ENCODE assay signal across 22 cellular contexts in genomic region chr7:27145884-27146401, GRCh38. TPM values are rescaled to one million over a fixed set of nuclear protein-coding genes. Genes with fewer than 3 reads are reported as not detected.
DNase-seq lines count a peak whose midpoint lies in the region; ATAC-seq and TF ChIP-seq lines count a peak whose summit lies in the region.
"Had no signal": no experiment of that assay in that cellular context is flagged by ENCODE, and none has a peak within 500 bp of the region (broad histone marks: within the 10 kb centered on the region; RNA-seq: fewer than 3 reads in every experiment).

No MANE protein-coding gene starts in this region.

- no peak for ATAC-seq in left colon
- no peak for ATAC-seq in psoas muscle
- no peak for ATAC-seq in HG02678 (IDR thresholded peaks at IDR 0.05; ENCODE audit: unreplicated experiment)
- no peak for ATAC-seq in HG02588 (IDR thresholded peaks at IDR 0.05; ENCODE audit: unreplicated experiment)
- ATAC-seq: activated CD4-positive, alpha-beta T cell treated with anti-CD3 and anti-CD28 coated beads for 36 hours; activated CD8-positive, alpha-beta memory T cell treated with anti-CD3 and anti-CD28 coated beads, Interleukin-2, amount 10 ng/mL, durations not matched to agents 7 days and 5 days had no signal

- 86 to 87% (median 86%) methylated on average over 14 of the region's 14 CpGs for WGBS in psoas muscle, 3 donors

- H3K27ac ChIP-seq in psoas muscle = peak overlapping the region; percentile 84
- H3K27ac ChIP-seq: esophagus muscularis mucosa, neural progenitor cell had no signal

- no peak for TF ChIP-seq CTCF in astrocyte of the spinal cord (IDR thresholded peaks at IDR 0.05; ENCODE audit: low read depth, low read length)
- no peak for TF ChIP-seq CTCF in psoas muscle (IDR thresholded peaks at IDR 0.05)

- H3K4me3 ChIP-seq in H7 (ENCODE audit: insufficient read depth, low read depth, low read length) (no peak overlapping the region), astrocyte of the spinal cord (ENCODE audit: low read depth, low read length) (peak overlapping the region; percentile 69), psoas muscle (peak overlapping the region; percentile 11)
- H3K4me3 ChIP-seq: neural progenitor cell had no signal

- peaks cover 99% of the 10 kb centered on the region for H3K27me3 ChIP-seq in H7 (ENCODE audit: control insufficient read depth, insufficient read depth, low read length)
- no peaks in the 10 kb centered on the region for H3K27me3 ChIP-seq in psoas muscle (ENCODE audit: insufficient read depth in 3 of 3, low read length in 2 of 3)

- H3K4me1 ChIP-seq in psoas muscle = peaks cover 23% of the 10 kb centered on the region

- DNase-seq in H7 (peak; percentile 45), astrocyte of the spinal cord (ENCODE audit: low read depth, low spot score) (peak; percentile 61), left colon (peak; percentile 35 to 47), psoas muscle (no peak), iPS-NIHi7 (ENCODE audit: extremely low spot score) (no peak), NCI-H2081 treated with DMSO at 0.1 percent for 48 hours (lab: John Stamatoyannopoulos, UW) (no peak)
- DNase-seq: activated CD4-positive, alpha-beta T cell treated with anti-CD3 and anti-CD28 coated beads for 36 hours; activated CD8-positive, alpha-beta memory T cell treated with anti-CD3 and anti-CD28 coated beads, Interleukin-2, amount 10 ng/mL, durations not matched to agents 7 days and 5 days; caudate nucleus; CD4-positive, CD25-positive, alpha-beta regulatory T cell; DMS79; glutamatergic neuron; NCI-H187 treated with DMSO at 0.1 percent for 48 hours; NCI-H446; RPMI8226; stimulated activated CD8-positive, alpha-beta memory T cell treated with anti-CD3 and anti-CD28 coated beads, Interleukin-4, amount 100 ng/mL, for 48 hours; substantia nigra had no signal

- intact Hi-C loops in left colon (cut with DNase I, micrococcal nuclease) (no loop called here), psoas muscle (cut with DNase I) (loop anchor here in 1 of 2 donors (10.0 kb wide), 1 partner anchor 751 kb away; no protein-coding TSS in a partner anchor)

- H3K36me3 ChIP-seq in H7 (replicated peaks; ENCODE audit: control insufficient read depth, insufficient read depth, low read length) (no peaks in the 10 kb centered on the region), psoas muscle (ENCODE audit: insufficient read depth in 1 of 2, low read depth in 1 of 2) (peaks cover 0 to 37% of the 10 kb centered on the region in 2 donors)
- H3K36me3 ChIP-seq: esophagus muscularis mucosa, neural progenitor cell had no signal

- in situ Hi-C loops in astrocyte of the spinal cord (cut with HindIII; ENCODE audit: low sequenced_read_pairs) = no loop called here

- H3K9me3 ChIP-seq in psoas muscle = no peaks in the 10 kb centered on the region
- H3K9me3 ChIP-seq: esophagus muscularis mucosa had no signal

RNA-seq across cellular contexts. Expression of gene HOXA6, which starts 1.6 kb away (rescaled TPM):
- total RNA-seq in H7 (2014; rRNA removed; shearing (Covaris generic)) = not detected in 2 replicates
- 10 to 100 TPM; 20.0 to 21.2 TPM for total RNA-seq in left colon
- 1 to 10 TPM; 2.5 to 3.7 (median 3.1) TPM for total RNA-seq in psoas muscle
- 1 to 10 TPM in 2 of 3 donors, under 1 TPM in 1; 0.64 to 3.2 (median 1.5) TPM for polyA plus RNA-seq in psoas muscle
- total RNA-seq: activated CD4-positive, alpha-beta T cell treated with anti-CD3 and anti-CD28 coated beads for 36 hours; activated CD8-positive, alpha-beta memory T cell treated with anti-CD3 and anti-CD28 coated beads, Interleukin-2, amount 10 ng/mL, durations not matched to agents 7 days and 5 days; activated T-helper 2 cell treated with anti-CD3 and anti-CD28 coated beads, Interferon-gamma antibody, Interleukin-2, Interleukin-4, amounts not matched to agents 10 μg/mL and 5 μg/mL and 100 μg/mL, durations not matched to agents 14 hours and 24 hours and 36 hours; CD4-positive, CD25-positive, alpha-beta regulatory T cell had no signal
- polyA plus RNA-seq: CD4-positive, CD25-positive, alpha-beta regulatory T cell had no signal

RNA-seq across cellular contexts. Expression of gene HOXA5, which starts 2.5 kb away (rescaled TPM):
- total RNA-seq in H7 (2014; rRNA removed; shearing (Covaris generic)) = not detected in 2 replicates
- total RNA-seq in left colon (10 to 100 TPM; 13.0 to 16.2 TPM), psoas muscle (10 to 100 TPM in 1 of 4 donors, 1 to 10 TPM in 3; 4.7 to 18.8 (median 8.1) TPM)
- polyA plus RNA-seq in psoas muscle = 1 to 10 TPM; 2.6 to 7.6 (median 4.6) TPM
- total RNA-seq: activated CD4-positive, alpha-beta T cell treated with anti-CD3 and anti-CD28 coated beads for 36 hours; activated CD8-positive, alpha-beta memory T cell treated with anti-CD3 and anti-CD28 coated beads, Interleukin-2, amount 10 ng/mL, durations not matched to agents 7 days and 5 days; activated T-helper 2 cell treated with anti-CD3 and anti-CD28 coated beads, Interferon-gamma antibody, Interleukin-2, Interleukin-4, amounts not matched to agents 10 μg/mL and 5 μg/mL and 100 μg/mL, durations not matched to agents 14 hours and 24 hours and 36 hours; CD4-positive, CD25-positive, alpha-beta regulatory T cell had no signal
- polyA plus RNA-seq: CD4-positive, CD25-positive, alpha-beta regulatory T cell had no signal

RNA-seq across cellular contexts. Expression of gene HOXA3, which starts 6.4 kb away (rescaled TPM):
- total RNA-seq in H7 (2014; rRNA removed; shearing (Covaris generic)) = not detected in 2 replicates
- total RNA-seq in left colon = 10 to 100 TPM; 16.4 to 23.2 TPM
- total RNA-seq in psoas muscle = 1 to 10 TPM; 3.3 to 5.6 (median 4.2) TPM
- polyA plus RNA-seq in psoas muscle = 1 to 10 TPM in 1 of 3 donors, under 1 TPM in 2; 0.65 to 2.6 (median 0.97) TPM
- total RNA-seq: activated CD4-positive, alpha-beta T cell treated with anti-CD3 and anti-CD28 coated beads for 36 hours; activated CD8-positive, alpha-beta memory T cell treated with anti-CD3 and anti-CD28 coated beads, Interleukin-2, amount 10 ng/mL, durations not matched to agents 7 days and 5 days; activated T-helper 2 cell treated with anti-CD3 and anti-CD28 coated beads, Interferon-gamma antibody, Interleukin-2, Interleukin-4, amounts not matched to agents 10 μg/mL and 5 μg/mL and 100 μg/mL, durations not matched to agents 14 hours and 24 hours and 36 hours; CD4-positive, CD25-positive, alpha-beta regulatory T cell had no signal

RNA-seq across cellular contexts. Expression of gene HOXA7, which starts 10.5 kb away (rescaled TPM):
- not detected in 2 replicates for total RNA-seq in H7 (2014; rRNA removed; shearing (Covaris generic))
- total RNA-seq in left colon (10 to 100 TPM; 30.2 to 38.9 TPM), psoas muscle (1 to 10 TPM; 4.7 to 8.4 (median 6.7) TPM)
- polyA plus RNA-seq in psoas muscle = 10 to 100 TPM in 1 of 3 donors, 1 to 10 TPM in 2; 2.9 to 10.2 (median 6.2) TPM
- total RNA-seq: activated CD4-positive, alpha-beta T cell treated with anti-CD3 and anti-CD28 coated beads for 36 hours; activated CD8-positive, alpha-beta memory T cell treated with anti-CD3 and anti-CD28 coated beads, Interleukin-2, amount 10 ng/mL, durations not matched to agents 7 days and 5 days; activated T-helper 2 cell treated with anti-CD3 and anti-CD28 coated beads, Interferon-gamma antibody, Interleukin-2, Interleukin-4, amounts not matched to agents 10 μg/mL and 5 μg/mL and 100 μg/mL, durations not matched to agents 14 hours and 24 hours and 36 hours; CD4-positive, CD25-positive, alpha-beta regulatory T cell had no signal
- polyA plus RNA-seq: CD4-positive, CD25-positive, alpha-beta regulatory T cell had no signal

RNA-seq across cellular contexts. Expression of gene HOXA4, which starts 15.4 kb away (rescaled TPM):
- total RNA-seq in H7 (2014; rRNA removed; shearing (Covaris generic)) = not detected in 2 replicates
- total RNA-seq in left colon (1 to 10 TPM; 4.5 to 5.1 TPM), psoas muscle (10 to 100 TPM in 2 of 4 donors, 1 to 10 TPM in 2; 7.2 to 11.5 (median 9.1) TPM)
- polyA plus RNA-seq in psoas muscle = 10 to 100 TPM in 2 of 3 donors, 1 to 10 TPM in 1; 6.8 to 20.8 (median 12.5) TPM
- total RNA-seq: activated CD8-positive, alpha-beta memory T cell treated with anti-CD3 and anti-CD28 coated beads, Interleukin-2, amount 10 ng/mL, durations not matched to agents 7 days and 5 days; activated T-helper 2 cell treated with anti-CD3 and anti-CD28 coated beads, Interferon-gamma antibody, Interleukin-2, Interleukin-4, amounts not matched to agents 10 μg/mL and 5 μg/mL and 100 μg/mL, durations not matched to agents 14 hours and 24 hours and 36 hours; CD4-positive, CD25-positive, alpha-beta regulatory T cell had no signal

Comparison
In these comparisons a context has a peak if more than half of its experiments do, and no peak if none do; other contexts are left out.
1. DNase-seq: peak in H7 (single experiment), astrocyte of the spinal cord (single experiment) and left colon (2 of 2); none in psoas muscle (0 of 2), iPS-NIHi7 (single experiment) and NCI-H2081 treated with DMSO at 0.1 percent for 48 hours (single experiment).
2. RNA of gene HOXA6, which starts 1.6 kb away (total RNA-seq): 20.0 to 21.2 TPM in left colon; 2.5 to 3.7 TPM in psoas muscle and not detected in H7; every median in the first group is over 4 times any median in the second.